In genomic region chr20:25750765-25751696, GRCh38 we compare ENCODE assay signal across 1 cellular context.
TF ChIP-seq lines count a peak whose summit lies in the region.

No MANE protein-coding gene starts in this region.

TF ChIP-seq in HepG2, 621 proteins besides CTCF, POLR2A, EP300 and RAD21 (continued from another document and continues in another):
- peak; percentile 89; the same call in 1 of the 2 replicates for TF ChIP-seq ZNF414 (CRISPR knock-in tag; IDR thresholded peaks at IDR 0.05)
- TF ChIP-seq ATF7 (IDR thresholded peaks at IDR 0.05) = no peak
- TF ChIP-seq ATF7 (CRISPR knock-in tag; IDR thresholded peaks at IDR 0.05) = no peak
- TF ChIP-seq PREB (CRISPR knock-in tag; IDR thresholded peaks at IDR 0.05) = no peak
- TF ChIP-seq SKIL (CRISPR knock-in tag; IDR thresholded peaks at IDR 0.05; ENCODE audit: borderline replicate concordance) = no peak
- 0 out of 2 replicates have a peak, but pooled peaks have one; percentile 39 for TF ChIP-seq DNMT1 (CRISPR knock-in tag; IDR thresholded peaks at IDR 0.05)
- no peak for TF ChIP-seq HOXA9 (CRISPR knock-in tag; IDR thresholded peaks at IDR 0.05; ENCODE audit: borderline replicate concordance)
- no peak for TF ChIP-seq ZMYM3 (CRISPR knock-in tag; IDR thresholded peaks at IDR 0.05)
- 0 out of 2 replicates have a peak, but pooled peaks have one; percentile 43 for TF ChIP-seq ZNF569 (CRISPR knock-in tag; IDR thresholded peaks at IDR 0.05; ENCODE audit: borderline replicate concordance)
- peak; percentile 88 for TF ChIP-seq NR0B2 (CRISPR knock-in tag; IDR thresholded peaks at IDR 0.05)
- TF ChIP-seq HMGXB3 (CRISPR knock-in tag; IDR thresholded peaks at IDR 0.05; ENCODE audit: borderline replicate concordance) = 0 out of 2 replicates have a peak, but pooled peaks have one; percentile 9
- TF ChIP-seq PHF21A (CRISPR knock-in tag; IDR thresholded peaks at IDR 0.05) = no peak
- TF ChIP-seq CENPX (CRISPR knock-in tag; IDR thresholded peaks at IDR 0.05) = no peak
- no peak for TF ChIP-seq ZNF101 (CRISPR knock-in tag; IDR thresholded peaks at IDR 0.05; ENCODE audit: borderline replicate concordance, low read depth)
- no peak for TF ChIP-seq MIER2 (CRISPR knock-in tag; IDR thresholded peaks at IDR 0.05)
- TF ChIP-seq SNAI1 (CRISPR knock-in tag; IDR thresholded peaks at IDR 0.05; ENCODE audit: borderline replicate concordance) = peak; percentile 79; the same call in 1 of the 2 replicates
- TF ChIP-seq MIXL1 (CRISPR knock-in tag; IDR thresholded peaks at IDR 0.05) = no peak
- no peak for TF ChIP-seq LBX2 (CRISPR knock-in tag; IDR thresholded peaks at IDR 0.05; ENCODE audit: borderline replicate concordance)
- peak; percentile 31; the same call in 1 of the 2 replicates for TF ChIP-seq RBAK (CRISPR knock-in tag; IDR thresholded peaks at IDR 0.05)
- TF ChIP-seq ZNF274 (CRISPR knock-in tag; IDR thresholded peaks at IDR 0.05) = 0 out of 2 replicates have a peak, but pooled peaks have one; percentile 18
- TF ChIP-seq HDAC2 (CRISPR knock-in tag; IDR thresholded peaks at IDR 0.05) = no peak
- peak; percentile 39; the same call in 1 of the 2 replicates for TF ChIP-seq ZNF34 (CRISPR knock-in tag; IDR thresholded peaks at IDR 0.05; ENCODE audit: borderline replicate concordance)
- TF ChIP-seq HHEX (CRISPR knock-in tag; IDR thresholded peaks at IDR 0.05) = 0 out of 2 replicates have a peak, but pooled peaks have one; percentile 45
- TF ChIP-seq GLI4 (CRISPR knock-in tag; IDR thresholded peaks at IDR 0.05; ENCODE audit: borderline replicate concordance) = 0 out of 2 replicates have a peak, but pooled peaks have one; percentile 39
- TF ChIP-seq PRDM10 (CRISPR knock-in tag; IDR thresholded peaks at IDR 0.05; ENCODE audit: low read depth) = no peak
- TF ChIP-seq RFX1 (IDR thresholded peaks at IDR 0.05) = no peak
- no peak for TF ChIP-seq MLX (CRISPR knock-in tag; IDR thresholded peaks at IDR 0.05)
- peak; percentile 9; the same call in 1 of the 2 replicates for TF ChIP-seq HNF1B (CRISPR knock-in tag; IDR thresholded peaks at IDR 0.05)
- TF ChIP-seq IKZF1 (IDR thresholded peaks at IDR 0.05) = no peak
- TF ChIP-seq ZBED4 (CRISPR knock-in tag; IDR thresholded peaks at IDR 0.05; ENCODE audit: borderline replicate concordance) = no peak
- no peak for TF ChIP-seq FOXK1 (CRISPR knock-in tag; IDR thresholded peaks at IDR 0.05; ENCODE audit: borderline replicate concordance, low read depth)
- TF ChIP-seq HINFP (CRISPR knock-in tag; IDR thresholded peaks at IDR 0.05; ENCODE audit: low read depth) = no peak
- peak; percentile 86 for TF ChIP-seq PHF8 (CRISPR knock-in tag; IDR thresholded peaks at IDR 0.05)
- no peak for TF ChIP-seq KDM1A (CRISPR knock-in tag; IDR thresholded peaks at IDR 0.05)
- TF ChIP-seq ZNF614 (CRISPR knock-in tag; IDR thresholded peaks at IDR 0.05; ENCODE audit: borderline replicate concordance) = no peak; the same call in 1 of the 2 replicates
- TF ChIP-seq ZFYVE20 (CRISPR knock-in tag; IDR thresholded peaks at IDR 0.05; ENCODE audit: borderline replicate concordance, low read depth) = no peak
- TF ChIP-seq NR2F6 (IDR thresholded peaks at IDR 0.05) = no peak
- TF ChIP-seq NR2F6 (CRISPR knock-in tag; IDR thresholded peaks at IDR 0.05) = no peak; the same call in 1 of the 2 replicates
- no peak for TF ChIP-seq HMG20A (CRISPR knock-in tag; IDR thresholded peaks at IDR 0.05; ENCODE audit: borderline replicate concordance)
